Comparison of ENCODE assay signal across 18 cellular contexts in the genomic region with DNA sequence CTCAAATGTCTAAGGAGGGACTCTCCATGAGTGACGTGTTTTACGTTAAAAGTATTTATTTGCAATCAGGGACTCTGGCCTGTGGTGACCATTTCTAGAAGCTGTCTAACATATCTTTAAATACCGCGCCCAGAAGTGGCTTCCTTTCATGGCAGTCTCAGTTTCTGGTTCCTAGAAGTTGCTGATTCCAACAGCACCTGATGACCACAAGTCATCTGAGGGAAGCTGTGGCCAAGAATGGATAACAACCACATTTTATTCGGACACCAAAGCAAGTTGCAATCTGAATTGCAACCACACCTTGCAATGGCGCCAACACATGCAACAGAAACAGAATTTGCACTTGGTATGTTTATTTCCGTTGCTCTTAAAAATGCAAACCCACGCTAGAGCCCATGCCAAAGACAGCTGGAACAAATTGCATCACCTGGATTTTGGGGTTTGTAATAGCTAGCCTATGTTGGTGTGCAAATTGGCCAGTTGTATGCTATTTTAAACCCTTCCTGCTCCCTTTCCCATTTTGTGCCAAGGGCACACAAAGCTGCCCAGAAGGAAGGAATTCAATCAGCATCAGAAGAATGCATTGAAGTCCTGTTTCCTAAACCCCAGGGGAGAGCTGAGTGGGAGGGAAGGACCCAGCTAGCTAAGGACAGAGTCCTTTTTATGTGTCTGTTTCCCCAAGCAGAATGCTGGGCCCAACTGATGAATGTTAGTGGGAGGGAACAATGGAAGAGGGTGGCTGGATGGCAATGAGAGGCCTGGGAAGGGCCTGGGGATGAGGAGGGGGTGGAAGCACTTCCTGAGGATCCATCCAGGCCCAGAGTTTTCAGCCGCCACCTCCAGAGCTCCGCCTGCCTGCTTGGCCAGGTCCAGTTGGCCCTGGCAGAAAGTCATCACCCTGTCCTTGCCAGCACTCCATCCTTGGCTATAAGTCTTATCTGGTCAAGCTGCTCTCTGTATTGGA. TPM values are rescaled to one million over a fixed set of nuclear protein-coding genes. Genes with fewer than 3 reads are reported as not detected.
A peak's percentile ranks its signal among the peaks of the same experiment; 100 is the strongest.
DNase-seq lines count a peak whose midpoint lies in the region; ATAC-seq, FAIRE-seq and TF ChIP-seq lines count a peak whose summit lies in the region.
"Had no signal": no experiment of that assay in that cellular context is flagged by ENCODE, and none has a peak within 500 bp of the region (broad histone marks: within the 10 kb centered on the region; RNA-seq: fewer than 3 reads in every experiment).

No MANE protein-coding gene starts in this region.

- peaks cover 4% of the 10 kb centered on the region for H3K36me3 Mint-ChIP-seq in activated T-helper 1 cell treated with anti-CD3 and anti-CD28 coated beads, Interleukin-12 subunit alpha, Interleukin-12 subunit beta, Interleukin-2, Interleukin-4 antibody, amounts not matched to agents 30 ng/mL and 10 ng/mL and 1 ng/mL, durations not matched to agents 14 hours and 24 hours and 36 hours (ENCODE audit: low read depth)

- H3K27me3 Mint-ChIP-seq in activated T-helper 1 cell treated with anti-CD3 and anti-CD28 coated beads, Interleukin-12 subunit alpha, Interleukin-12 subunit beta, Interleukin-2, Interleukin-4 antibody, amounts not matched to agents 30 ng/mL and 10 ng/mL and 1 ng/mL, durations not matched to agents 14 hours and 24 hours and 36 hours (ENCODE audit: insufficient read depth), result no peaks in the 10 kb centered on the region

- H3K36me3 ChIP-seq in BLaER1 (no peaks in the 10 kb centered on the region), HEK293 (ENCODE audit: control insufficient read depth in 2 of 2, insufficient read depth in 1 of 2, low read length in 2 of 2) (no peaks in the 10 kb centered on the region), HepG2 (replicated peaks in 1 of 2; ENCODE audit: control insufficient read depth in 1 of 2, insufficient read depth in 2 of 2, low read length in 2 of 2) (no peaks in the 10 kb centered on the region)
- H3K36me3 ChIP-seq: ascending aorta had no signal

- FAIRE-seq in HepG2 (lab: Jason Lieb, UNC), result no peak
- FAIRE-seq: keratinocyte had no signal

- POLR2A ChIA-PET in HEK293 (lab: Yijun Ruan, JAX) (no interaction called here), HepG2 (lab: Yijun Ruan, JAX) (no interaction called here)

- H3K79me2 ChIP-seq in HepG2 (ENCODE audit: insufficient read depth, low read length), result no peaks in the 10 kb centered on the region

- intact Hi-C loops in activated T-helper 1 cell treated with anti-CD3 and anti-CD28 coated beads, Interleukin-12 subunit alpha, Interleukin-12 subunit beta, Interleukin-2, Interleukin-4 antibody, amounts not matched to agents 30 ng/mL and 10 ng/mL and 1 ng/mL, durations not matched to agents 14 hours and 24 hours and 36 hours (cut with micrococcal nuclease), result no loop called here
- intact Hi-C loops in HepG2 (cut with micrococcal nuclease; ENCODE audit: unreplicated experiment), result no loop called here

- CTCF ChIA-PET in HEK293 (lab: Yijun Ruan, JAX) (no interaction called here), HepG2 (lab: Yijun Ruan, JAX; ENCODE audit: low intra/inter-chr PET ratio, low total read pairs) (no interaction called here)

- DNase-seq in activated T-helper 1 cell treated with anti-CD3 and anti-CD28 coated beads, Interleukin-12 subunit alpha, Interleukin-12 subunit beta, Interleukin-2, Interleukin-4 antibody, amounts not matched to agents 30 ng/mL and 10 ng/mL and 1 ng/mL, durations not matched to agents 14 hours and 24 hours and 36 hours (ENCODE audit: low spot score), result no peak
- DNase-seq in iPS DF 19.7 (ENCODE audit: low read depth, low spot score) (peak; percentile 35), HepG2 (ENCODE audit: low spot score) (no peak), 8988T (no peak), HuH-7.5 (ENCODE audit: low spot score) (no peak)
- DNase-seq: activated CD4-positive, CD25-positive, alpha-beta regulatory T cell; activated gamma-delta T cell; COR-L47; GDM1; mesenchymal stem cell; NCI-H2029 treated with DMSO at 0.1 percent for 48 hours; NCI-H526 had no signal

- TF ChIP-seq RAD21 in HepG2 (CRISPR knock-in tag; IDR thresholded peaks at IDR 0.05), result no peak

- 65% methylated on average over 8 of the region's 10 CpGs for WGBS in HepG2 (ENCODE audit: low lambda C conversion rate)

- no peak overlapping the region for H3K4me3 ChIP-seq in BLaER1
- no peak overlapping the region for H3K4me3 ChIP-seq in HEK293 (ENCODE audit: low read depth, low read length)
- H3K4me3 ChIP-seq in HepG2 (replicated peaks in 1 of 3; ENCODE audit: insufficient read depth in 1 of 3, low read depth in 2 of 3, low read length in 3 of 3), result no peak overlapping the region
- H3K4me3 ChIP-seq: ascending aorta, coronary artery had no signal

- H4K20me1 ChIP-seq in BLaER1, result peaks cover 24% of the 10 kb centered on the region
- no peaks in the 10 kb centered on the region for H4K20me1 ChIP-seq in HepG2 (ENCODE audit: insufficient read depth, low read length)

- no peak overlapping the region for H2AFZ ChIP-seq in HepG2 (ENCODE audit: low read length)

- peaks cover 54% of the 10 kb centered on the region for H3K4me1 Mint-ChIP-seq in activated T-helper 1 cell treated with anti-CD3 and anti-CD28 coated beads, Interleukin-12 subunit alpha, Interleukin-12 subunit beta, Interleukin-2, Interleukin-4 antibody, amounts not matched to agents 30 ng/mL and 10 ng/mL and 1 ng/mL, durations not matched to agents 14 hours and 24 hours and 36 hours (ENCODE audit: low read depth)

- no peak for TF ChIP-seq CTCF in HEK293 (tag by site-specific recombination; IDR thresholded peaks at IDR 0.05)
- no peak for TF ChIP-seq CTCF in HepG2 (CRISPR knock-in tag; IDR thresholded peaks at IDR 0.05)

- no peak overlapping the region for H3K9ac ChIP-seq in BLaER1
- no peak overlapping the region for H3K9ac ChIP-seq in HepG2 (ENCODE audit: insufficient read depth, low read depth, low read length)

- no TSS peak for BruUV-seq in HepG2 (replicated peaks; lab: Mats Ljungman, UMichigan)

- TF ChIP-seq POLR2A in HepG2 (IDR thresholded peaks at IDR 0.05; ENCODE audit: insufficient read depth in 1 of 2, low read depth in 2 of 2, low read length in 2 of 2), result no peak

- H3K27ac ChIP-seq in BLaER1 (peak overlapping the region; percentile 39), HEK293 (ENCODE audit: extremely low read depth, low read depth, low read length) (no peak overlapping the region), HepG2 (ENCODE audit: extremely low read length, insufficient read depth, low read length) (no peak overlapping the region)
- H3K27ac ChIP-seq: ascending aorta, coronary artery had no signal

- H3K9me3 Mint-ChIP-seq in activated T-helper 1 cell treated with anti-CD3 and anti-CD28 coated beads, Interleukin-12 subunit alpha, Interleukin-12 subunit beta, Interleukin-2, Interleukin-4 antibody, amounts not matched to agents 30 ng/mL and 10 ng/mL and 1 ng/mL, durations not matched to agents 14 hours and 24 hours and 36 hours, result peaks cover 3% of the 10 kb centered on the region

- H3K27me3 ChIP-seq in BLaER1 (no peaks in the 10 kb centered on the region), HepG2 (ENCODE audit: control insufficient read depth in 1 of 2, insufficient read depth in 2 of 2, low read length in 2 of 2) (no peaks in the 10 kb centered on the region)
- H3K27me3 ChIP-seq: ascending aorta had no signal

- H3K4me2 ChIP-seq in BLaER1 (no peak overlapping the region; the same call in 1 of the 2 replicates), HepG2 (ENCODE audit: low read depth, low read length) (no peak overlapping the region)

- TF ChIP-seq EP300 in HepG2 (IDR thresholded peaks at IDR 0.05; ENCODE audit: low read depth in 2 of 2, low read length in 2 of 2), result no peak
- no peak for TF ChIP-seq EP300 in HepG2 (CRISPR knock-in tag; IDR thresholded peaks at IDR 0.05; ENCODE audit: borderline replicate concordance)

- peak overlapping the region; percentile 29 for H3K27ac Mint-ChIP-seq in activated T-helper 1 cell treated with anti-CD3 and anti-CD28 coated beads, Interleukin-12 subunit alpha, Interleukin-12 subunit beta, Interleukin-2, Interleukin-4 antibody, amounts not matched to agents 30 ng/mL and 10 ng/mL and 1 ng/mL, durations not matched to agents 14 hours and 24 hours and 36 hours

- H3K4me1 ChIP-seq in BLaER1, result peaks cover 51% of the 10 kb centered on the region
- H3K4me1 ChIP-seq in HEK293 (ENCODE audit: control insufficient read depth, insufficient read depth, low read length), result no peaks in the 10 kb centered on the region
- no peaks in the 10 kb centered on the region for H3K4me1 ChIP-seq in HepG2 (ENCODE audit: insufficient read depth, low read length)

- in situ Hi-C loops in HepG2 (cut with HindIII; ENCODE audit: extremely low pct_ligation_motif_present, low pct_unique_long_range_greater_than_20kb), result no loop called here

- ATAC-seq in HepG2 (no peak), GM21515 (IDR thresholded peaks at IDR 0.05; ENCODE audit: unreplicated experiment) (no peak)

- H3K9me3 ChIP-seq in BLaER1 (no peaks in the 10 kb centered on the region), HEK293 (ENCODE audit: control insufficient read depth, insufficient read depth, low read depth, low read length) (no peaks in the 10 kb centered on the region), HepG2 (ENCODE audit: low read length) (no peaks in the 10 kb centered on the region)
- H3K9me3 ChIP-seq: ascending aorta had no signal

- H3K4me3 Mint-ChIP-seq in activated T-helper 1 cell treated with anti-CD3 and anti-CD28 coated beads, Interleukin-12 subunit alpha, Interleukin-12 subunit beta, Interleukin-2, Interleukin-4 antibody, amounts not matched to agents 30 ng/mL and 10 ng/mL and 1 ng/mL, durations not matched to agents 14 hours and 24 hours and 36 hours, result no peak overlapping the region

RNA-seq across cellular contexts. Expression of a gene that starts 32.9 kb away (rescaled TPM):
- 67.6 and 68.0 TPM in 2 replicates for total RNA-seq in activated T-helper 1 cell treated with anti-CD3 and anti-CD28 coated beads, Interleukin-12 subunit alpha, Interleukin-12 subunit beta, Interleukin-2, Interleukin-4 antibody, amounts not matched to agents 30 ng/mL and 10 ng/mL and 1 ng/mL, durations not matched to agents 14 hours and 24 hours and 36 hours
- total RNA-seq in HepG2 (2016; rRNA removed; fragmentation: Illumina TruSeq; extraction: Trizol), result 36.4 and 36.7 TPM in 2 replicates
- total RNA-seq in HepG2 (2016; cell fraction: cytosol; rRNA removed; fragmentation: Illumina TruSeq; extraction: Trizol; ENCODE audit: low read depth), result 5.1 and 5.6 TPM in 2 replicates
- 36.6 and 39.9 TPM in 2 replicates for total RNA-seq in HepG2 (2016; cell fraction: insoluble cytoplasmic fraction; rRNA removed; fragmentation: Illumina TruSeq; extraction: Trizol)
- total RNA-seq in HepG2 (2016; cell fraction: membrane; rRNA removed; fragmentation: Illumina TruSeq; extraction: Trizol), result 25.8 and 26.4 TPM in 2 replicates
- 46.3 and 52.7 TPM in 2 replicates for total RNA-seq in HepG2 (2016; cell fraction: nucleus; rRNA removed; fragmentation: Illumina TruSeq; extraction: Trizol)
- 32.2 and 34.8 TPM in 2 replicates for polyA plus RNA-seq in HepG2 (2011; rRNA removed)
- 15.5 and 20.6 TPM in 2 replicates for polyA plus RNA-seq in HepG2 (2011; cell fraction: cytosol; rRNA removed)
- 13.8 and 16.8 TPM in 2 replicates for polyA plus RNA-seq in HepG2 (2011; cell fraction: nucleus; rRNA removed)
- 33.3 and 34.4 TPM in 2 replicates for polyA plus RNA-seq in HepG2 (2012)
- 1.6 and 1.7 TPM in 2 replicates for polyA plus RNA-seq in HepG2 (2016; cell fraction: cytosol; fragmentation: Illumina TruSeq; extraction: Trizol; ENCODE audit: low read depth)
- 31.2 and 31.8 TPM in 2 replicates for polyA plus RNA-seq in HepG2 (2016; cell fraction: insoluble cytoplasmic fraction; fragmentation: Illumina TruSeq; extraction: Trizol; ENCODE audit: low read depth)
- 10.0 and 11.0 TPM in 2 replicates for polyA plus RNA-seq in HepG2 (2016; cell fraction: membrane; fragmentation: Illumina TruSeq; extraction: Trizol; ENCODE audit: low read depth)
- 22.4 and 22.7 TPM in 2 replicates for polyA plus RNA-seq in HepG2 (2016; cell fraction: nucleus; fragmentation: Illumina TruSeq; extraction: Trizol; ENCODE audit: insufficient read depth, low read depth)
- 25.7 and 38.6 TPM in 2 replicates for polyA minus RNA-seq in HepG2 (2011; rRNA and poly(A)+ RNA removed; ENCODE audit: low replicate concordance)
- polyA minus RNA-seq in HepG2 (2011; cell fraction: cytosol; rRNA and poly(A)+ RNA removed), result 28.8 and 32.2 TPM in 2 replicates
- polyA minus RNA-seq in HepG2 (2011; cell fraction: nucleus; rRNA and poly(A)+ RNA removed), result 68.2 and 81.1 TPM in 2 replicates
